Comparison of ENCODE assay signal across 14 cellular contexts in the genomic region with DNA sequence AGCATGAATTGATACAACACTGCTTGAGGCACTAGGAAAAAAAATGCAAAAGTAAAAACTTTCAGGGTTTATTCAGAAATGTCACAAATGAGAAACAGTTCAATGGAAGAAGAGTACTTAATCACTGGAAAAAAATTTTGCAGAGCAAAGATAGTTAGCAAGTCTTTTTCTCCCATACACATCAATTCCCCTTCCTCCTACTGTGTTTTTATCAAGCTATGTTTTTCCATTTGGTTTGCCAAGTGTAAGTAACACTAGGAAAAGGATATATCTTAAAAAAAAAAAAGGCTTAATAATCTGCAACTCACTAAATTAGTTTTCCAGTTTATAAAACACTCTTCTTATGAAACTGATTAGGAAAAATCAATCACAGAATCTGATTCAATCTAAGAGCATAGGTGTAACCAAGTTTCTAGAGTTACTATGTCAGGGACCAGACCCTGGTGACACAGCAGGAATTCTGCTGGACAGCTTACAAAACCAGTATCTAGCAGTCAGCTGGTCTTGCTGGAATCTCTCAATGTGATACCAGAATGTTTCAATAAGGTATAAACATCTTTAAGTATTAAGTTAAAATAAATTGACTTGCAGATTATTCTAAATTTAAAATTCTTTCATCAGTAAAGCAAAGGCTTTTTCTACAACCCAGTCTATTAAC. TPM values are rescaled to one million over a fixed set of nuclear protein-coding genes. Genes with fewer than 3 reads are reported as not detected.
DNase-seq lines count a peak whose midpoint lies in the region; ATAC-seq and TF ChIP-seq lines count a peak whose summit lies in the region.
"Had no signal": no experiment of that assay in that cellular context is flagged by ENCODE, and none has a peak within 500 bp of the region (broad histone marks: within the 10 kb centered on the region; RNA-seq: fewer than 3 reads in every experiment).

No MANE protein-coding gene starts in this region.

- H3K4me1 Mint-ChIP-seq in Calu3 (ENCODE audit: low read depth, unreplicated experiment) = peaks cover 37% of the 10 kb centered on the region
- peaks cover 46 to 60% (median 53%) of the 10 kb centered on the region in 3 donors for H3K4me1 Mint-ChIP-seq in T-cell

- DNase-seq in Calu3 = no peak
- DNase-seq in T-cell = no peak
- peak; percentile 55 for DNase-seq in fibroblast of peridontal ligament (ENCODE audit: extremely low read depth)
- DNase-seq in myocyte (ENCODE audit: low read depth) = peak; percentile 30
- no peak for DNase-seq in kidney glomerular epithelial cell (lab: John Stamatoyannopoulos, UW)
- no peak for DNase-seq in activated CD4-positive, alpha-beta T cell treated with anti-CD3 and anti-CD28 coated beads for 1 hour
- DNase-seq in AG08395 (ENCODE audit: low spot score) = no peak
- DNase-seq: activated CD4-positive, alpha-beta T cell treated with anti-CD3 and anti-CD28 coated beads, Interleukin-2, amount 50 U/mL, for 4 hours; activated naive CD8-positive, alpha-beta T cell treated with anti-CD3 and anti-CD28 coated beads, Interleukin-2, amount 10 ng/mL, durations not matched to agents 7 days and 5 days; effector CD4-positive, alpha-beta T cell; psoas muscle; stimulated activated CD4-positive, alpha-beta T cell treated with anti-CD3 and anti-CD28 coated beads, Interleukin-4, amount 100 ng/mL, for 4 hours; stimulated activated naive CD8-positive, alpha-beta T cell treated with anti-CD3 and anti-CD28 coated beads, Interleukin-15, amount 100 ng/mL, for 72 hours had no signal

- intact Hi-C loops in Calu3 (cut with micrococcal nuclease; ENCODE audit: unreplicated experiment) = loop anchor here (5.0 kb wide), 1 partner anchor 88 kb away; a partner anchor contains a TSS

- CTCF ChIA-PET in Calu3 (lab: Charles Lee) = interaction anchor here (1.4 to 1.7 kb wide), 2 partner anchors 11 to 33 kb away, joined by 3 to 5 read pairs; no protein-coding TSS in a partner anchor
- CTCF ChIA-PET in T-cell (lab: Charles Lee) = interaction anchor here in 1 of 2 donors (0.8 to 1.7 kb wide), 3 partner anchors 12 to 18 kb away, joined by 3 to 5 read pairs (median 4); no protein-coding TSS in a partner anchor

- ATAC-seq in T-cell (replicated peaks in 1 of 4) = no peak
- ATAC-seq in HG03565 (IDR thresholded peaks at IDR 0.05; ENCODE audit: unreplicated experiment) = no peak
- ATAC-seq: stimulated activated naive CD8-positive, alpha-beta T cell treated with anti-CD3 and anti-CD28 coated beads, Interleukin-15, amount 100 ng/mL, for 72 hours had no signal

- POLR2A ChIA-PET in T-cell (lab: Charles Lee) = interaction anchor here (0.6 to 0.7 kb wide), 2 partner anchors 34 to 217 kb away, joined by 3 to 7 read pairs; no protein-coding TSS in a partner anchor

- H3K36me3 Mint-ChIP-seq in Calu3 (ENCODE audit: insufficient read depth, unreplicated experiment) = peaks cover 75% of the 10 kb centered on the region
- peaks cover 35% of the 10 kb centered on the region for H3K36me3 Mint-ChIP-seq in T-cell

- H3K27ac Mint-ChIP-seq in Calu3 (ENCODE audit: unreplicated experiment) (peak overlapping the region; percentile 96), T-cell (peak overlapping the region; percentile 68 to 79)

- no peaks in the 10 kb centered on the region for H3K27me3 Mint-ChIP-seq in Calu3 (ENCODE audit: unreplicated experiment)
- H3K27me3 Mint-ChIP-seq in T-cell = no peaks in the 10 kb centered on the region
- H3K27me3 Mint-ChIP-seq: activated naive CD8-positive, alpha-beta T cell treated with anti-CD3 and anti-CD28 coated beads, Interleukin-2, amount 10 ng/mL, durations not matched to agents 7 days and 5 days; stimulated activated naive CD8-positive, alpha-beta T cell treated with anti-CD3 and anti-CD28 coated beads, Interleukin-15, amount 100 ng/mL, for 72 hours had no signal

- no TSS peak for BruUV-seq in Calu3 (replicated peaks; lab: Mats Ljungman, UMichigan)

- no peak for TF ChIP-seq CTCF in Calu3 (IDR thresholded peaks at IDR 0.05; ENCODE audit: unreplicated experiment)

- no peaks in the 10 kb centered on the region for H3K9me3 Mint-ChIP-seq in Calu3 (ENCODE audit: low read depth, unreplicated experiment)
- no peaks in the 10 kb centered on the region for H3K9me3 Mint-ChIP-seq in T-cell
- H3K9me3 Mint-ChIP-seq: activated naive CD8-positive, alpha-beta T cell treated with anti-CD3 and anti-CD28 coated beads, Interleukin-2, amount 10 ng/mL, durations not matched to agents 7 days and 5 days; stimulated activated naive CD8-positive, alpha-beta T cell treated with anti-CD3 and anti-CD28 coated beads, Interleukin-15, amount 100 ng/mL, for 72 hours had no signal

- H3K4me3 Mint-ChIP-seq in Calu3 (ENCODE audit: low read depth, unreplicated experiment) = peak overlapping the region; percentile 40
- no peak overlapping the region for H3K4me3 Mint-ChIP-seq in T-cell
- H3K4me3 Mint-ChIP-seq: activated naive CD8-positive, alpha-beta T cell treated with anti-CD3 and anti-CD28 coated beads, Interleukin-2, amount 10 ng/mL, durations not matched to agents 7 days and 5 days; stimulated activated naive CD8-positive, alpha-beta T cell treated with anti-CD3 and anti-CD28 coated beads, Interleukin-15, amount 100 ng/mL, for 72 hours had no signal

RNA-seq across cellular contexts. Expression of a gene that starts 34.7 kb away (rescaled TPM):
- total RNA-seq in Calu3 (2022) = 169 and 193 TPM in 2 replicates
- 10 to 100 TPM; 54.0 to 62.8 (median 60.1) TPM for total RNA-seq in T-cell
- total RNA-seq in myocyte = 20.3 and 24.2 TPM in 2 replicates
- polyA plus RNA-seq in myocyte (2012) = 47.5 TPM

Comparison
In these comparisons a context has a peak if more than half of its experiments do, and no peak if none do; other contexts are left out.
1. DNase-seq: peak in fibroblast of peridontal ligament (single experiment) and myocyte (single experiment); none in Calu3 (single experiment), T-cell (0 of 34), kidney glomerular epithelial cell (single experiment), activated CD4-positive, alpha-beta T cell treated with anti-CD3 and anti-CD28 coated beads for 1 hour (single experiment) and AG08395 (single experiment).